Comparison of ENCODE assay signal across 19 cellular contexts in the genomic region with DNA sequence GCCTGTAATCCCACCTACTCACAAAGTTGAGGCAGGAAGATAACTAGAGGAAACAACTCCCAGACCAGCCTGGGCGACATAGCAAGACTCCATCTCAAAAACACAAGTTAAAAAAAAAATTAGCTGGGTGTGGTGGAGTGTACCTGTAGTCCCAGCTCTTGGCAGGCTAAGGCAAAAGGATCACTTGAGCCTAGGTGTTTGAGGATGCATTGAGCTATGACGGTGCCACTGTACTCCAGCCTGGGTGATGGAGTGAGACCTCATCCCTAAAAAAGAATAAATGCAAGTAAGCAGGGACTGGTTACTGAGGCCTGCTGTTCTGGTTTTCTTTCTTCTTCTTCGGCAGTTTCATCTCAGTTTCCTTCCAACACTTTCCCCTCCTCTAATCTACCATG. TPM values are rescaled to one million over a fixed set of nuclear protein-coding genes. Genes with fewer than 3 reads are reported as not detected.
"Had no signal": no experiment of that assay in that cellular context is flagged by ENCODE, and none has a peak within 500 bp of the region (broad histone marks: within the 10 kb centered on the region; RNA-seq: fewer than 3 reads in every experiment).

No MANE protein-coding gene starts in this region.

- H3K4me3 ChIP-seq: coronary artery, pancreas, upper lobe of right lung, vagina had no signal

- H3K27ac ChIP-seq: coronary artery, foreskin keratinocyte, upper lobe of right lung, vagina had no signal

- H3K9me3 Mint-ChIP-seq: endodermal cell; natural killer cell treated with Interleukin-12 subunit alpha and Interleukin-12 subunit beta and Interleukin-15 and Interleukin-18, amount 100 ng/mL, for 72 hours had no signal

- H3K27ac Mint-ChIP-seq: natural killer cell treated with Interleukin-12 subunit alpha and Interleukin-12 subunit beta and Interleukin-15 and Interleukin-18, amount 100 ng/mL, for 72 hours had no signal

- H3K27me3 Mint-ChIP-seq: progenitor cell of endocrine pancreas had no signal

- H3K4me3 Mint-ChIP-seq: endodermal cell; natural killer cell treated with Interleukin-12 subunit alpha and Interleukin-12 subunit beta and Interleukin-15 and Interleukin-18, amount 100 ng/mL, for 72 hours had no signal

- H3K27me3 ChIP-seq: foreskin keratinocyte, pancreas, upper lobe of right lung, vagina had no signal

- H3K9me3 ChIP-seq: pancreas, upper lobe of right lung, vagina had no signal

- DNase-seq: effector CD4-positive, alpha-beta T cell; endodermal cell; erythroblast; foreskin keratinocyte; hippocampal formation; kidney glomerular epithelial cell; mammary epithelial cell; occipital lobe; pancreas; right cardiac atrium; small intestine; stimulated activated CD4-positive, alpha-beta T cell treated with anti-CD3 and anti-CD28 coated beads, Interleukin-12 subunit alpha, Interleukin-12 subunit beta, amount 100 ng/mL, for 4 hours; stimulated activated naive CD4-positive, alpha-beta T cell; upper lobe of right lung had no signal

- H3K36me3 Mint-ChIP-seq: natural killer cell treated with Interleukin-12 subunit alpha and Interleukin-12 subunit beta and Interleukin-15 and Interleukin-18, amount 100 ng/mL, for 72 hours had no signal

- H3K4me1 Mint-ChIP-seq: endodermal cell had no signal

RNA-seq across cellular contexts. Expression of a gene that starts 7.4 kb away (rescaled TPM):
- total RNA-seq: mononuclear cell had no signal
